34 cellular contexts compared by ENCODE assay signal in the genomic region with DNA sequence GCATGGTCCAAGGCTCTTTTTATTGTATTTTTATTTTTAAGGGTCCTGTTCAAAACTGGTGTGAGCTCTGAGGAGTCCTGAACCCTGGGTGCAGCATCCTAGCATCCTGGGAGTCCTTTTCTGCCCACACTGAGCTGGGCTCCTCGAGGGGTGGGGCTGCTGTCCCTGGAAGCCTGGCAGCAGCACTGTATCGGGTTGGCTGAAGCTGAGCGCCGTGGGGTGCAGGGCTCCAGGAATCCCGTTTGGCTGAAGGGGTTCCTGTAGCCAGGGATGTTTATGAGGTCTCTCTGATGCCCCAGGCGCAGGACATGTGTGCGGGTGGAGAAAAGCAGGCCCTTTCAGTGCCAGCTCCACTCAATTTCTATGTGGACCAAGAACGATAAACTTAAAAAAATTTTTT.
"Had no signal": no experiment of that assay in that cellular context is flagged by ENCODE, and none has a peak within 500 bp of the region (broad histone marks: within the 10 kb centered on the region; RNA-seq: fewer than 3 reads in every experiment).

No MANE protein-coding gene starts in this region.

- H3K27ac Mint-ChIP-seq: activated B cell treated with CpG ODN at 0.5 μM for 24 hours; activated CD4-positive, alpha-beta memory T cell treated with anti-CD3 and anti-CD28 coated beads for 36 hours; activated CD4-positive, alpha-beta T cell treated with anti-CD3 and anti-CD28 coated beads, Interleukin-2, amount 10 ng/mL, durations not matched to agents 24 days and 14 days; activated CD8-positive, alpha-beta T cell treated with anti-CD3 and anti-CD28 coated beads for 36 hours; activated naive CD4-positive, alpha-beta T cell treated with anti-CD3 and anti-CD28 coated beads for 36 hours; activated naive CD4-positive, alpha-beta T cell treated with anti-CD3 and anti-CD28 coated beads, Interleukin-2, amount 50 U/mL, for 72 hours; activated naive CD8-positive, alpha-beta T cell treated with anti-CD3 and anti-CD28 coated beads for 36 hours; activated T-cell treated with anti-CD3 and anti-CD28 coated beads, Interleukin-2, amount 50 U/mL, for 72 hours; activated T-helper 1 cell treated with anti-CD3 and anti-CD28 coated beads, Interleukin-12 subunit alpha, Interleukin-12 subunit beta, Interleukin-2, Interleukin-4 antibody, amounts not matched to agents 30 ng/mL and 10 ng/mL and 1 ng/mL, durations not matched to agents 14 hours and 24 hours and 36 hours; activated T-helper 17 cell treated with anti-CD3 and anti-CD28 coated beads, Interleukin-2, amount 50 U/mL, for 72 hours; T-helper 1 cell treated with Interleukin-12 subunit alpha and Interleukin-12 subunit beta and Interleukin-4 antibody, amounts not matched to agents 30 μg/mL and 1 μg/mL, for 36 hours; T-helper 2 cell treated with Interferon-gamma antibody and Interleukin-4, amounts not matched to agents 5 μg/mL and 100 μg/mL, for 36 hours had no signal

- H3K9me3 ChIP-seq: adrenal gland, body of pancreas, breast epithelium had no signal

- H3K27ac ChIP-seq: adrenal gland, body of pancreas, brain microvascular endothelial cell, VCaP had no signal

- ATAC-seq: activated CD8-positive, alpha-beta T cell treated with anti-CD3 and anti-CD28 coated beads for 36 hours; activated naive CD4-positive, alpha-beta T cell treated with anti-CD3 and anti-CD28 coated beads, Interleukin-2, amount 50 U/mL, for 72 hours; activated T-cell treated with anti-CD3 and anti-CD28 coated beads, Interleukin-2, amount 50 U/mL, for 4 hours; activated T-cell treated with anti-CD3 and anti-CD28 coated beads, Interleukin-2, amount 50 U/mL, for 72 hours; activated T-helper 17 cell treated with anti-CD3 and anti-CD28 coated beads, Interleukin-2, amount 50 U/mL, for 72 hours; body of pancreas had no signal

- H3K9me3 Mint-ChIP-seq: activated B cell treated with CpG ODN at 0.5 μM for 24 hours; activated CD4-positive, alpha-beta memory T cell treated with anti-CD3 and anti-CD28 coated beads for 36 hours; activated CD8-positive, alpha-beta T cell treated with anti-CD3 and anti-CD28 coated beads for 36 hours; activated naive CD4-positive, alpha-beta T cell treated with anti-CD3 and anti-CD28 coated beads for 36 hours; activated naive CD4-positive, alpha-beta T cell treated with anti-CD3 and anti-CD28 coated beads, Interleukin-2, amount 50 U/mL, for 72 hours; activated naive CD8-positive, alpha-beta T cell treated with anti-CD3 and anti-CD28 coated beads for 36 hours; activated T-cell treated with anti-CD3 and anti-CD28 coated beads, Interleukin-2, amount 50 U/mL, for 4 hours; activated T-helper 1 cell treated with anti-CD3 and anti-CD28 coated beads, Interleukin-12 subunit alpha, Interleukin-12 subunit beta, Interleukin-2, Interleukin-4 antibody, amounts not matched to agents 30 ng/mL and 10 ng/mL and 1 ng/mL, durations not matched to agents 14 hours and 24 hours and 36 hours; activated T-helper 17 cell treated with anti-CD3 and anti-CD28 coated beads, Interleukin-2, amount 50 U/mL, for 72 hours; T-helper 1 cell treated with Interleukin-12 subunit alpha and Interleukin-12 subunit beta and Interleukin-4 antibody, amounts not matched to agents 30 μg/mL and 1 μg/mL, for 36 hours; T-helper 2 cell treated with Interferon-gamma antibody and Interleukin-4, amounts not matched to agents 5 μg/mL and 100 μg/mL, for 36 hours had no signal

- H3K4me1 ChIP-seq: adrenal gland, body of pancreas, breast epithelium had no signal

- H3K4me1 Mint-ChIP-seq: activated B cell treated with CpG ODN at 0.5 μM for 24 hours; activated CD4-positive, alpha-beta T cell treated with anti-CD3 and anti-CD28 coated beads, Interleukin-2, amount 10 ng/mL, durations not matched to agents 24 days and 14 days; activated naive CD8-positive, alpha-beta T cell treated with anti-CD3 and anti-CD28 coated beads for 36 hours; activated T-helper 17 cell treated with anti-CD3 and anti-CD28 coated beads, Interleukin-2, amount 50 U/mL, for 72 hours had no signal

- H3K4me3 Mint-ChIP-seq: activated B cell treated with CpG ODN at 0.5 μM for 24 hours; activated CD4-positive, alpha-beta memory T cell treated with anti-CD3 and anti-CD28 coated beads for 36 hours; activated CD4-positive, alpha-beta T cell treated with anti-CD3 and anti-CD28 coated beads, Interleukin-2, amount 10 ng/mL, durations not matched to agents 24 days and 14 days; activated CD8-positive, alpha-beta T cell treated with anti-CD3 and anti-CD28 coated beads for 36 hours; activated naive CD4-positive, alpha-beta T cell treated with anti-CD3 and anti-CD28 coated beads for 36 hours; activated naive CD8-positive, alpha-beta T cell treated with anti-CD3 and anti-CD28 coated beads for 36 hours; activated T-cell treated with anti-CD3 and anti-CD28 coated beads, Interleukin-2, amount 50 U/mL, for 4 hours; activated T-cell treated with anti-CD3 and anti-CD28 coated beads, Interleukin-2, amount 50 U/mL, for 72 hours; activated T-helper 1 cell treated with anti-CD3 and anti-CD28 coated beads, Interleukin-12 subunit alpha, Interleukin-12 subunit beta, Interleukin-2, Interleukin-4 antibody, amounts not matched to agents 30 ng/mL and 10 ng/mL and 1 ng/mL, durations not matched to agents 14 hours and 24 hours and 36 hours; activated T-helper 17 cell treated with anti-CD3 and anti-CD28 coated beads, Interleukin-2, amount 50 U/mL, for 72 hours; T-helper 1 cell treated with Interleukin-12 subunit alpha and Interleukin-12 subunit beta and Interleukin-4 antibody, amounts not matched to agents 30 μg/mL and 1 μg/mL, for 36 hours; T-helper 2 cell treated with Interferon-gamma antibody and Interleukin-4, amounts not matched to agents 5 μg/mL and 100 μg/mL, for 36 hours had no signal

- H3K27me3 Mint-ChIP-seq: activated B cell treated with CpG ODN at 0.5 μM for 24 hours; activated CD4-positive, alpha-beta memory T cell treated with anti-CD3 and anti-CD28 coated beads for 36 hours; activated CD4-positive, alpha-beta T cell treated with anti-CD3 and anti-CD28 coated beads, Interleukin-2, amount 10 ng/mL, durations not matched to agents 24 days and 14 days; activated CD8-positive, alpha-beta T cell treated with anti-CD3 and anti-CD28 coated beads for 36 hours; activated naive CD8-positive, alpha-beta T cell treated with anti-CD3 and anti-CD28 coated beads for 36 hours; activated T-helper 17 cell treated with anti-CD3 and anti-CD28 coated beads, Interleukin-2, amount 50 U/mL, for 72 hours had no signal

- DNase-seq: activated B cell treated with CpG ODN at 0.5 μM for 24 hours; activated CD4-positive, alpha-beta memory T cell treated with anti-CD3 and anti-CD28 coated beads for 36 hours; activated CD4-positive, alpha-beta T cell treated with anti-CD3 and anti-CD28 coated beads for 4 hours; activated CD4-positive, alpha-beta T cell treated with anti-CD3 and anti-CD28 coated beads, Interleukin-2, amount 10 ng/mL, durations not matched to agents 24 days and 14 days; activated CD4-positive, alpha-beta T cell treated with anti-CD3 and anti-CD28 coated beads, Interleukin-2, amount 50 U/mL, for 1 hour; activated CD4-positive, alpha-beta T cell treated with anti-CD3 and anti-CD28 coated beads, Interleukin-2, amount 50 U/mL, for 4 hours; activated CD4-positive, CD25-positive, alpha-beta regulatory T cell treated with anti-CD3 and anti-CD28 coated beads, Interleukin-2, amount 50 U/mL, for 72 hours; activated CD8-positive, alpha-beta memory T cell treated with anti-CD3 and anti-CD28 coated beads, Interleukin-2, amount 50 U/mL, for 4 hours; activated CD8-positive, alpha-beta T cell treated with anti-CD3 and anti-CD28 coated beads for 36 hours; activated effector memory CD4-positive, alpha-beta T cell treated with anti-CD3 and anti-CD28 coated beads, Interleukin-2, amount 50 U/mL, for 16 hours; activated gamma-delta T cell treated with Interleukin-2 at 50 U/mL for 16 hours; activated naive CD4-positive, alpha-beta T cell; activated naive CD4-positive, alpha-beta T cell treated with anti-CD3 and anti-CD28 coated beads for 36 hours; activated naive CD4-positive, alpha-beta T cell treated with anti-CD3 and anti-CD28 coated beads, Interleukin-2, amount 50 U/mL, for 16 hours; activated naive CD8-positive, alpha-beta T cell treated with anti-CD3 and anti-CD28 coated beads for 36 hours; activated T-cell treated with anti-CD3 and anti-CD28 coated beads for 4 hours; activated T-cell treated with anti-CD3 and anti-CD28 coated beads, Interleukin-2, amount 50 U/mL, for 1 hour; activated T-cell treated with anti-CD3 and anti-CD28 coated beads, Interleukin-2, amount 50 U/mL, for 4 hours; activated T-cell treated with anti-CD3 and anti-CD28 coated beads, Interleukin-2, amount 50 U/mL, for 72 hours; adrenal gland; amniotic stem cell; body of pancreas; brain microvascular endothelial cell; central memory CD4-positive, alpha-beta T cell; T-helper 1 cell; T-helper 2 cell; T-helper 9 cell had no signal

- H3K36me3 Mint-ChIP-seq: activated CD4-positive, alpha-beta memory T cell treated with anti-CD3 and anti-CD28 coated beads for 36 hours; activated naive CD4-positive, alpha-beta T cell treated with anti-CD3 and anti-CD28 coated beads, Interleukin-2, amount 50 U/mL, for 72 hours; activated naive CD8-positive, alpha-beta T cell treated with anti-CD3 and anti-CD28 coated beads for 36 hours had no signal

- H3K27me3 ChIP-seq: adrenal gland, body of pancreas, brain microvascular endothelial cell, breast epithelium had no signal

- H3K4me3 ChIP-seq: adrenal gland, body of pancreas, breast epithelium had no signal

- H3K36me3 ChIP-seq: adrenal gland, brain microvascular endothelial cell, breast epithelium had no signal
